ENCODE assay signal across 10 cellular contexts in the genomic region with DNA sequence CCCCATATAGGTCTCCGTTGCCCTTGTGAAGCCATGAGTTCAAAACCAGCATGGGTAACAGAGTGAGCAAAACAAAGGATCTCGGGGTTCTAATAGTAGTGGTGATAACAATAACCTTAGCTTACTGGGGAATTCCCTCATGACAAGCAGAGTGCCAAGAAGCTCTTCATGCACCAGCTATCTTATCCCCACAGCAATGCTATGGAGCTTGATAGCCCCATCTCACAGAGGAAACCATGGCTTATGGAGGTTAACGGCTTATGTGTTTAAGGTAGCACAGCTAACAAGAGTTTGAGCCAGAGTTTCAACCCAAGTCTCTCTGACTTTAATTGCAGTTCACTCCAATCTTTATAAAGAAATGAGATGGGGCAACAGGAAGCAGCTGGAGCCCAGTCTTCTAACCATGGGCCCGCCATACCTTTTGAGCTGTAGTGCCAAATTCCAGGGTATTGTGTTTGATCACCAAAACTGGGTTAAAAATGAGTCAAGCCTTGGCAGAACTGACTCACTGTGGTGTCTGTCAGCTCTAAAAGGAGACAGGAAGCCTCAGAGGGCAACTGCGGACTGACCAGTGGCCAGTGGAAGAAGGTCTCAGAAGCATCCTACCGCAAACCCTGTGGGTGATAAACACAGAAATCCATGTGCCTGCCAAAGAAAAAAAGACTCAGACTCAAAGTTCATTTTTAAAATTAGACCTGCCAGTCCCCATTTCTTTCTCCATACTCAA. TPM values are rescaled to one million over a fixed set of nuclear protein-coding genes. Genes with fewer than 3 reads are reported as not detected.
DNase-seq lines count a peak whose midpoint lies in the region; ATAC-seq and TF ChIP-seq lines count a peak whose summit lies in the region.
"Had no signal": no experiment of that assay in that cellular context is flagged by ENCODE, and none has a peak within 500 bp of the region (broad histone marks: within the 10 kb centered on the region; RNA-seq: fewer than 3 reads in every experiment).

No MANE protein-coding gene starts in this region.

- H3K27me3 ChIP-seq in CD8-positive, alpha-beta T cell (ENCODE audit: insufficient read depth, low read length) = no peaks in the 10 kb centered on the region
- H3K27me3 ChIP-seq in IMR-90 (ENCODE audit: control insufficient read depth, insufficient read depth, low read length) = no peaks in the 10 kb centered on the region
- no peaks in the 10 kb centered on the region for H3K27me3 ChIP-seq in vagina

- H3K79me1 ChIP-seq in IMR-90 (ENCODE audit: low read depth in 1 of 2, low read length in 2 of 2) = peaks cover 0 to 36% of the 10 kb centered on the region in 2 experiments; a peak in 2 of 4 replicates

- no peaks in the 10 kb centered on the region for H3K36me3 Mint-ChIP-seq in CD8-positive, alpha-beta T cell

- intact Hi-C loops in CD8-positive, alpha-beta T cell (cut with DNase I, micrococcal nuclease) = no loop called here
- intact Hi-C loops in IMR-90 (cut with micrococcal nuclease) (no loop called here), vagina (cut with DNase I) (no loop called here)

- H3K4ac ChIP-seq in IMR-90 (ENCODE audit: low read depth, low read length) = peak overlapping the region; percentile 89

- dilution Hi-C loops in IMR-90 (cut with HindIII; ENCODE audit: low sequenced_read_pairs, unreplicated experiment) = no loop called here

- peaks cover 41% of the 10 kb centered on the region for H3K9me1 ChIP-seq in IMR-90 (ENCODE audit: insufficient read depth, low read length)

- no peaks in the 10 kb centered on the region for H3K4me1 ChIP-seq in CD8-positive, alpha-beta T cell (ENCODE audit: insufficient read depth, low read length)
- H3K4me1 ChIP-seq in IMR-90 (ENCODE audit: control insufficient read depth, insufficient read depth, low read length) (peaks cover 27% of the 10 kb centered on the region), vagina (peaks cover 22% of the 10 kb centered on the region)

- peak overlapping the region; percentile 96 for H2BK20ac ChIP-seq in IMR-90 (ENCODE audit: low read depth, low read length)

- 0% methylated on average over 1 of the region's 6 CpGs; no CpG with 5 or more reads in 1 of the 2 experiments for WGBS in IMR-90 (ENCODE audit: extremely low coverage in 2 of 2, insufficient read length in 1 of 2), 2 experiments

- no peaks in the 10 kb centered on the region for H3K36me3 ChIP-seq in CD8-positive, alpha-beta T cell (ENCODE audit: insufficient read depth, low read length)
- no peaks in the 10 kb centered on the region for H3K36me3 ChIP-seq in IMR-90 (ENCODE audit: control insufficient read depth, insufficient read depth, low read length)
- no peaks in the 10 kb centered on the region for H3K36me3 ChIP-seq in vagina

- no TSS peak for BruUV-seq in IMR-90 (replicated peaks; lab: Mats Ljungman, UMichigan)

- H3K27me3 Mint-ChIP-seq in CD8-positive, alpha-beta T cell (ENCODE audit: low read depth) = peaks cover 8% of the 10 kb centered on the region

- peak overlapping the region; percentile 65 for H2BK5ac ChIP-seq in IMR-90 (ENCODE audit: low read depth, low read length, poor library complexity, severe bottlenecking)

- H3K9me3 Mint-ChIP-seq in CD8-positive, alpha-beta T cell = no peaks in the 10 kb centered on the region

- H3K27ac ChIP-seq in CD8-positive, alpha-beta T cell (ENCODE audit: low read depth, low read length) = no peak overlapping the region
- H3K27ac ChIP-seq in IMR-90 (ENCODE audit: insufficient read depth, low read length) (no peak overlapping the region), vagina (no peak overlapping the region)

- no peaks in the 10 kb centered on the region for H3K9me3 ChIP-seq in CD8-positive, alpha-beta T cell (ENCODE audit: low read length)
- H3K9me3 ChIP-seq in IMR-90 (ENCODE audit: control insufficient read depth, insufficient read depth, low read length) (no peaks in the 10 kb centered on the region), vagina (no peaks in the 10 kb centered on the region)

- TF ChIP-seq RAD21 in IMR-90 (IDR thresholded peaks at IDR 0.05; ENCODE audit: low read length) = no peak

- TF ChIP-seq CTCF in CD8-positive, alpha-beta T cell (IDR thresholded peaks at IDR 0.05) = no peak
- TF ChIP-seq CTCF in IMR-90 (conservative IDR thresholded peaks at IDR 0.05; ENCODE audit: low read depth, low read length) (no peak), astrocyte of the cerebellum (IDR thresholded peaks at IDR 0.05; ENCODE audit: low read depth, low read length, missing control alignments) (no peak), vagina (IDR thresholded peaks at IDR 0.05) (no peak)

- peak overlapping the region; percentile 98 for H2BK120ac ChIP-seq in IMR-90 (ENCODE audit: low read depth, low read length)

- peak overlapping the region in 1 of 2 experiments; percentile 37; a peak in 3 of 4 replicates for H4K8ac ChIP-seq in IMR-90 (ENCODE audit: low read depth in 2 of 2, low read length in 2 of 2)

- POLR2A ChIA-PET in CD8-positive, alpha-beta T cell (lab: Charles Lee) = no interaction called here
- POLR2A ChIA-PET in IMR-90 (lab: Charles Lee; ENCODE audit: unreplicated experiment) = interaction anchor here (0.6 to 1.1 kb wide), 2 partner anchors 17 to 798 kb away, joined by 4 to 5 read pairs; partner anchors contain the start of gene P4HA1

- H3K18ac ChIP-seq in IMR-90 (ENCODE audit: low read depth, low read length) = peak overlapping the region; percentile 61; the same call in 1 of the 2 replicates

- no peak overlapping the region for H2AK9ac ChIP-seq in IMR-90 (replicated peaks; ENCODE audit: low read depth, low read length, poor library complexity)

- DNase-seq in CD8-positive, alpha-beta T cell = peak in 1 of 7 experiments; percentile 24
- DNase-seq in IMR-90 = peak; percentile 85
- peak; percentile 97 for DNase-seq in astrocyte of the cerebellum (ENCODE audit: low read depth)
- peak; percentile 63 to 97 for DNase-seq in lung microvascular endothelial cell (ENCODE audit: low read depth in 2 of 2)
- DNase-seq in vagina (ENCODE audit: extremely low spot score in 2 of 2) = no peak
- no peak for DNase-seq in midbrain (lab: John Stamatoyannopoulos, UW)
- DNase-seq: NCI-H1048, SHP77 had no signal

- peak overlapping the region; percentile 97 for H2BK15ac ChIP-seq in IMR-90 (ENCODE audit: low read depth, low read length)

- in situ Hi-C loops in IMR-90 (cut with MboI; ENCODE audit: low sequenced_read_pairs) (no loop called here), astrocyte of the cerebellum (cut with HindIII; ENCODE audit: low sequenced_read_pairs) (loop anchor here (25.0 kb wide), 2 partner anchors 218 to 318 kb away; no protein-coding TSS in a partner anchor)

- H3K14ac ChIP-seq in IMR-90 (replicated peaks; ENCODE audit: low read depth, low read length) = peak overlapping the region; percentile 86

- CTCF ChIA-PET in CD8-positive, alpha-beta T cell (lab: Charles Lee) = interaction anchor here (0.6 to 21.6 kb wide), 6 partner anchors 8 to 186 kb away, joined by 3 to 618 read pairs (median 4); no protein-coding TSS in a partner anchor
- CTCF ChIA-PET in IMR-90 (lab: Yijun Ruan, JAX) = interaction anchor here (0.8 to 1.2 kb wide), 3 partner anchors 15 to 236 kb away, joined by 4 to 11 read pairs (median 5); no protein-coding TSS in a partner anchor

- H2AK5ac ChIP-seq in IMR-90 (ENCODE audit: low read depth, low read length) = peak overlapping the region; percentile 69

- no peak overlapping the region for H3K9ac ChIP-seq in IMR-90 (ENCODE audit: low read depth, low read length)

- H4K20me1 ChIP-seq in IMR-90 (ENCODE audit: insufficient read depth, low read length) = no peaks in the 10 kb centered on the region

- peak overlapping the region; percentile 89 for H4K91ac ChIP-seq in IMR-90 (ENCODE audit: insufficient read depth, low read depth, low read length)

- no peak overlapping the region for H3K56ac ChIP-seq in IMR-90 (ENCODE audit: extremely low read depth, insufficient read depth, low read length)

- no peak overlapping the region for H4K5ac ChIP-seq in IMR-90 (ENCODE audit: low read depth, low read length)

- H2AFZ ChIP-seq in IMR-90 (replicated peaks; ENCODE audit: low read length, poor library complexity) = no peak overlapping the region

- no peak overlapping the region for H3K4me2 ChIP-seq in IMR-90 (ENCODE audit: low read depth, low read length)

- peak; percentile 36 for ATAC-seq in CD8-positive, alpha-beta T cell
- ATAC-seq in IMR-90 (ENCODE audit: low read depth) (peak; percentile 21; the same call in 1 of the 2 replicates), GM21360 (IDR thresholded peaks at IDR 0.05; ENCODE audit: unreplicated experiment) (no peak), GM21825 (IDR thresholded peaks at IDR 0.05; ENCODE audit: unreplicated experiment) (no peak)

- no peak overlapping the region for H3K4me3 Mint-ChIP-seq in CD8-positive, alpha-beta T cell

- H3K23ac ChIP-seq in IMR-90 (ENCODE audit: low read depth, low read length) = peak overlapping the region; percentile 54; the same call in 1 of the 2 replicates

- TF ChIP-seq POLR2A in IMR-90 (IDR thresholded peaks at IDR 0.05; ENCODE audit: low read depth, low read length) (no peak), vagina (IDR thresholded peaks at IDR 0.05) (no peak)

- H3K4me1 Mint-ChIP-seq in CD8-positive, alpha-beta T cell (ENCODE audit: low read depth) = no peaks in the 10 kb centered on the region

- no peak overlapping the region for H3K4me3 ChIP-seq in CD8-positive, alpha-beta T cell (ENCODE audit: low read depth, low read length)
- H3K4me3 ChIP-seq in IMR-90 (ENCODE audit: insufficient read depth, low read depth, low read length) = no peak overlapping the region
- no peak overlapping the region for H3K4me3 ChIP-seq in astrocyte of the cerebellum (ENCODE audit: low read depth, low read length)
- H3K4me3 ChIP-seq in vagina = no peak overlapping the region

- no peak overlapping the region for H3K27ac Mint-ChIP-seq in CD8-positive, alpha-beta T cell

TF ChIP-seq in IMR-90, 13 proteins besides CTCF, POLR2A, EP300 and RAD21 (continues in another document):
- TF ChIP-seq MAZ (IDR thresholded peaks at IDR 0.05; ENCODE audit: borderline replicate concordance, low read depth, low read length) (no peak), MAFK (IDR thresholded peaks at IDR 0.05; ENCODE audit: low read depth, low read length) (no peak)

RNA-seq across cellular contexts. Expression of gene PLAU, which starts 16.5 kb away (rescaled TPM):
- under 1 TPM in 1 of 2 experiments, not detected in 1; 0.11 TPM for total RNA-seq in CD8-positive, alpha-beta T cell
- 115 and 123 TPM in 2 replicates for total RNA-seq in IMR-90 (2012; rRNA removed)
- polyA plus RNA-seq in IMR-90 (2012; rRNA removed) = 230 and 283 TPM in 2 replicates
- 215 and 255 TPM in 2 replicates for polyA plus RNA-seq in IMR-90 (2012; cell fraction: cytosol; rRNA removed)
- polyA plus RNA-seq in IMR-90 (2012; cell fraction: nucleus; rRNA removed; ENCODE audit: low replicate concordance) = 331 and 562 TPM in 2 replicates
- 1.6 and 12.4 TPM in 2 replicates for total RNA-seq in lung microvascular endothelial cell
- 18.2 TPM for total RNA-seq in vagina

RNA-seq across cellular contexts. Expression of gene CAMK2G, which starts 20.1 kb away (rescaled TPM):
- total RNA-seq in CD8-positive, alpha-beta T cell = 10 to 100 TPM; 28.4 to 28.9 TPM
- total RNA-seq in IMR-90 (2012; rRNA removed) (18.9 and 20.4 TPM in 2 replicates), lung microvascular endothelial cell (16.7 and 19.0 TPM in 2 replicates), vagina (48.9 TPM)
- 24.0 and 25.4 TPM in 2 replicates for polyA plus RNA-seq in IMR-90 (2012; rRNA removed)
- 19.3 and 21.1 TPM in 2 replicates for polyA plus RNA-seq in IMR-90 (2012; cell fraction: cytosol; rRNA removed)
- polyA plus RNA-seq in IMR-90 (2012; cell fraction: nucleus; rRNA removed; ENCODE audit: low replicate concordance) = 51.4 and 75.4 TPM in 2 replicates

Comparison
In these comparisons a context has a peak if more than half of its experiments do, and no peak if none do; other contexts are left out.
1. ATAC-seq: peak in CD8-positive, alpha-beta T cell (single experiment) and IMR-90 (single experiment); none in GM21360 (single experiment) and GM21825 (single experiment).
2. DNase-seq: peak in IMR-90 (single experiment), astrocyte of the cerebellum (single experiment) and lung microvascular endothelial cell (2 of 2); none in vagina (0 of 2) and midbrain (single experiment).